In genomic region chr6:123803862-123804681, GRCh38 we compare ENCODE assay signal across 8 cellular contexts. TPM values are rescaled to one million over a fixed set of nuclear protein-coding genes. Genes with fewer than 3 reads are reported as not detected.
DNase-seq lines count a peak whose midpoint lies in the region; ATAC-seq and TF ChIP-seq lines count a peak whose summit lies in the region.

Gene NKAIN2 (plus strand): TSS chr6:123803865.

- peak within 1 kb of the TSS; percentile 34 for H3K4me2 ChIP-seq in SU-DHL-6 (ENCODE audit: low read depth, low read length, poor library complexity, severe bottlenecking)

- peaks cover 7% of the 10 kb centered on the region for H3K4me1 ChIP-seq in CD8-positive, alpha-beta T cell (ENCODE audit: insufficient read depth, low read length)
- H3K4me1 ChIP-seq in muscle layer of colon (ENCODE audit: insufficient read depth, low read length) (peaks cover 8% of the 10 kb centered on the region), urinary bladder (ENCODE audit: insufficient read depth) (peaks cover 1% of the 10 kb centered on the region)

- H3K4me1 Mint-ChIP-seq in CD8-positive, alpha-beta T cell (ENCODE audit: low read depth), result peaks cover 13% of the 10 kb centered on the region

- H3F3A ChIP-seq in SU-DHL-6 (ENCODE audit: insufficient read depth), result no peaks in the 10 kb centered on the region

- H3K36me3 Mint-ChIP-seq in CD8-positive, alpha-beta T cell, result no peaks in the 10 kb centered on the region

- POLR2A ChIA-PET in CD8-positive, alpha-beta T cell (lab: Charles Lee), result no interaction called here

- no peaks in the 10 kb centered on the region for H3K36me3 ChIP-seq in CD8-positive, alpha-beta T cell (ENCODE audit: insufficient read depth, low read length)
- no peaks in the 10 kb centered on the region for H3K36me3 ChIP-seq in SU-DHL-6 (ENCODE audit: low read length)
- H3K36me3 ChIP-seq in muscle layer of colon (ENCODE audit: insufficient read depth, low read length), result no peaks in the 10 kb centered on the region
- H3K36me3 ChIP-seq in urinary bladder (ENCODE audit: insufficient read depth), result no peaks in the 10 kb centered on the region

- H3K27ac Mint-ChIP-seq in CD8-positive, alpha-beta T cell, result no peak within 1 kb of the TSS

- DNase-seq in CD8-positive, alpha-beta T cell, result no peak
- DNase-seq in epithelial cell of proximal tubule (ENCODE audit: low read depth), result no peak
- DNase-seq in GOT3 (lab: John Stamatoyannopoulos, UW), result no peak

- ATAC-seq in CD8-positive, alpha-beta T cell, result no peak
- ATAC-seq in GM19372 (IDR thresholded peaks at IDR 0.05; ENCODE audit: low read depth, unreplicated experiment) (peak; percentile 16), HG03571 (IDR thresholded peaks at IDR 0.05; ENCODE audit: unreplicated experiment) (peak; percentile 13)

- no peaks in the 10 kb centered on the region for H4K20me1 ChIP-seq in SU-DHL-6 (ENCODE audit: low read depth, low read length)

- H3K9ac ChIP-seq in SU-DHL-6 (ENCODE audit: low read length) (no peak within 1 kb of the TSS), muscle layer of colon (ENCODE audit: low read length) (no peak within 1 kb of the TSS)

- no peaks in the 10 kb centered on the region for H3K27me3 ChIP-seq in CD8-positive, alpha-beta T cell (ENCODE audit: insufficient read depth, low read length)
- H3K27me3 ChIP-seq in SU-DHL-6 (ENCODE audit: low read length), result no peaks in the 10 kb centered on the region
- H3K27me3 ChIP-seq in muscle layer of colon (ENCODE audit: control insufficient read depth in 1 of 2, insufficient read depth in 2 of 2, low read length in 2 of 2), result peaks cover 0 to 11% of the 10 kb centered on the region in 2 donors

- WGBS in urinary bladder, result 3% methylated on average over 49 of the region's 49 CpGs

- H3K4me3 ChIP-seq in CD8-positive, alpha-beta T cell (ENCODE audit: low read depth, low read length), result no peak within 1 kb of the TSS
- H3K4me3 ChIP-seq in SU-DHL-6 (ENCODE audit: insufficient read depth, low read length, poor library complexity, severe bottlenecking) (no peak within 1 kb of the TSS), epithelial cell of proximal tubule (ENCODE audit: low read depth, low read length) (peak within 1 kb of the TSS; percentile 57), muscle layer of colon (ENCODE audit: low read depth in 1 of 2, low read length in 2 of 2) (peak within 1 kb of the TSS; percentile 54 to 64), urinary bladder (ENCODE audit: low read depth, low read length) (peak within 1 kb of the TSS; percentile 60)

- no peak for TF ChIP-seq CTCF in CD8-positive, alpha-beta T cell (IDR thresholded peaks at IDR 0.05)
- no peak for TF ChIP-seq CTCF in SU-DHL-6 (IDR thresholded peaks at IDR 0.05; ENCODE audit: insufficient read depth, low read length, poor library complexity, severe bottlenecking)
- TF ChIP-seq CTCF in epithelial cell of proximal tubule (conservative IDR thresholded peaks at IDR 0.05; ENCODE audit: low read depth, low read length), result no peak

- CTCF ChIA-PET in CD8-positive, alpha-beta T cell (lab: Charles Lee), result no interaction called here

- H3K27me3 Mint-ChIP-seq in CD8-positive, alpha-beta T cell (ENCODE audit: low read depth), result peaks cover 42% of the 10 kb centered on the region

- no peaks in the 10 kb centered on the region for H3K9me3 Mint-ChIP-seq in CD8-positive, alpha-beta T cell

- H3K27ac ChIP-seq in CD8-positive, alpha-beta T cell (ENCODE audit: low read depth, low read length), result no peak within 1 kb of the TSS
- H3K27ac ChIP-seq in SU-DHL-6 (ENCODE audit: low read depth, low read length) (no peak within 1 kb of the TSS), muscle layer of colon (ENCODE audit: low read depth, low read length) (no peak within 1 kb of the TSS), urinary bladder (ENCODE audit: low read depth) (no peak within 1 kb of the TSS)

- no peaks in the 10 kb centered on the region for H3K9me3 ChIP-seq in CD8-positive, alpha-beta T cell (ENCODE audit: low read length)
- H3K9me3 ChIP-seq in SU-DHL-6 (ENCODE audit: insufficient read depth, low read length) (no peaks in the 10 kb centered on the region), muscle layer of colon (ENCODE audit: low read length) (no peaks in the 10 kb centered on the region)

- no peak within 1 kb of the TSS for H2AFZ ChIP-seq in SU-DHL-6 (ENCODE audit: low read depth, low read length, severe bottlenecking)

- H3K4me3 Mint-ChIP-seq in CD8-positive, alpha-beta T cell, result peak within 1 kb of the TSS; percentile 68

- no peaks in the 10 kb centered on the region for H3K9me2 ChIP-seq in SU-DHL-6 (replicated peaks; ENCODE audit: insufficient read depth, low read length)

- intact Hi-C loops in CD8-positive, alpha-beta T cell (cut with DNase I, micrococcal nuclease), result loop anchor here (5.0 kb wide), 2 partner anchors 1308 to 1963 kb away; no protein-coding TSS in a partner anchor

- H3K79me2 ChIP-seq in SU-DHL-6 (ENCODE audit: insufficient read depth, low read length), result no peaks in the 10 kb centered on the region

RNA-seq across cellular contexts. Expression of gene NKAIN2, which starts in this region (rescaled TPM):
- total RNA-seq in CD8-positive, alpha-beta T cell, result not detected
- total RNA-seq in epithelial cell of proximal tubule (under 0.01 TPM in 1 of 2 replicates, not detected in the other), urinary bladder (1.7 TPM)
- polyA plus RNA-seq in urinary bladder, result 0.24 TPM

Comparison
In these comparisons a context has a peak if more than half of its experiments do, and no peak if none do; other contexts are left out.
1. H3K4me3 ChIP-seq: peak in epithelial cell of proximal tubule (single experiment), muscle layer of colon (2 of 2) and urinary bladder (single experiment); none in CD8-positive, alpha-beta T cell (single experiment) and SU-DHL-6 (single experiment).